ENCODE assay signal across 15 cellular contexts in genomic region chr12:9319044-9319841, GRCh38.
DNase-seq lines count a peak whose midpoint lies in the region; ATAC-seq and TF ChIP-seq lines count a peak whose summit lies in the region.
"Had no signal": no experiment of that assay in that cellular context is flagged by ENCODE, and none has a peak within 500 bp of the region (broad histone marks: within the 10 kb centered on the region; RNA-seq: fewer than 3 reads in every experiment).

No MANE protein-coding gene starts in this region.

- H3K9me3 Mint-ChIP-seq in activated CD4-positive, alpha-beta T cell treated with anti-CD3 and anti-CD28 coated beads for 36 hours (ENCODE audit: low read depth): no peaks in the 10 kb centered on the region
- H3K9me3 Mint-ChIP-seq: immature natural killer cell, natural killer cell had no signal

- no peak overlapping the region for H3K4me3 Mint-ChIP-seq in activated CD4-positive, alpha-beta T cell treated with anti-CD3 and anti-CD28 coated beads for 36 hours
- H3K4me3 Mint-ChIP-seq: immature natural killer cell, natural killer cell had no signal

- no peaks in the 10 kb centered on the region for H3K9me3 ChIP-seq in upper lobe of right lung
- H3K9me3 ChIP-seq: SJSA1 had no signal

- H3K4me3 ChIP-seq in brain microvascular endothelial cell (ENCODE audit: low read depth, low read length) (no peak overlapping the region), retinal pigment epithelial cell (ENCODE audit: low read length) (no peak overlapping the region), upper lobe of right lung (no peak overlapping the region)
- H3K4me3 ChIP-seq: SJSA1 had no signal

- DNase-seq in activated CD4-positive, alpha-beta T cell treated with anti-CD3 and anti-CD28 coated beads for 36 hours: no peak
- no peak for DNase-seq in activated CD4-positive, alpha-beta T cell treated with anti-CD3 and anti-CD28 coated beads, Interleukin-2, amount 50 U/mL, for 1 hour
- no peak for DNase-seq in brain microvascular endothelial cell
- no peak for DNase-seq in retinal pigment epithelial cell (ENCODE audit: low read depth)
- DNase-seq in upper lobe of right lung: no peak
- no peak for DNase-seq in cerebellar cortex (ENCODE audit: low spot score)
- DNase-seq: activated CD4-positive, alpha-beta T cell treated with anti-CD3 and anti-CD28 coated beads, Interleukin-2, amount 50 U/mL, for 48 hours; HCEC 1CT; immature natural killer cell; natural killer cell; NCI-H510A; stimulated activated CD8-positive, alpha-beta memory T cell treated with anti-CD3 and anti-CD28 coated beads, Interleukin-4, amount 100 ng/mL, for 48 hours had no signal

- intact Hi-C loops in activated CD4-positive, alpha-beta T cell treated with anti-CD3 and anti-CD28 coated beads for 36 hours (cut with DNase I, micrococcal nuclease): loop anchor here in 1 of 2 experiments (2.0 to 5.0 kb wide), 2 partner anchors 93 to 254 kb away; no protein-coding TSS in a partner anchor
- intact Hi-C loops in upper lobe of right lung (cut with DNase I): no loop called here

- TF ChIP-seq CTCF in brain microvascular endothelial cell (IDR thresholded peaks at IDR 0.05; ENCODE audit: low read depth, low read length, missing control alignments): peak; percentile 59
- peak; percentile 33 for TF ChIP-seq CTCF in retinal pigment epithelial cell (conservative IDR thresholded peaks at IDR 0.05; ENCODE audit: low read depth, low read length)
- no peak for TF ChIP-seq CTCF in upper lobe of right lung (IDR thresholded peaks at IDR 0.05)

- H3K27ac Mint-ChIP-seq in activated CD4-positive, alpha-beta T cell treated with anti-CD3 and anti-CD28 coated beads for 36 hours: no peak overlapping the region
- H3K27ac Mint-ChIP-seq: natural killer cell had no signal

- H3K36me3 Mint-ChIP-seq in activated CD4-positive, alpha-beta T cell treated with anti-CD3 and anti-CD28 coated beads for 36 hours (ENCODE audit: low read depth): no peaks in the 10 kb centered on the region
- H3K36me3 Mint-ChIP-seq: immature natural killer cell, natural killer cell had no signal

- no peaks in the 10 kb centered on the region for H3K36me3 ChIP-seq in brain microvascular endothelial cell (replicated peaks)
- no peaks in the 10 kb centered on the region for H3K36me3 ChIP-seq in upper lobe of right lung
- H3K36me3 ChIP-seq: SJSA1 had no signal

- CTCF ChIA-PET in activated CD4-positive, alpha-beta T cell treated with anti-CD3 and anti-CD28 coated beads for 36 hours (lab: Charles Lee): interaction anchor here (0.6 to 0.7 kb wide), 3 partner anchors 208 to 271 kb away, joined by 3 read pairs; no protein-coding TSS in a partner anchor

- peak; percentile 55 for ATAC-seq in activated CD4-positive, alpha-beta T cell treated with anti-CD3 and anti-CD28 coated beads for 36 hours
- peak; percentile 50 for ATAC-seq in HG02852 (IDR thresholded peaks at IDR 0.05; ENCODE audit: unreplicated experiment)
- ATAC-seq in upper lobe of right lung: no peak
- no peak for ATAC-seq in HG02798 (IDR thresholded peaks at IDR 0.05; ENCODE audit: poor library complexity, unreplicated experiment)
- ATAC-seq: natural killer cell had no signal

- H3K4me1 ChIP-seq in upper lobe of right lung: no peaks in the 10 kb centered on the region
- H3K4me1 ChIP-seq: SJSA1 had no signal

- no peaks in the 10 kb centered on the region for H3K27me3 Mint-ChIP-seq in activated CD4-positive, alpha-beta T cell treated with anti-CD3 and anti-CD28 coated beads for 36 hours

- H3K4me1 Mint-ChIP-seq in activated CD4-positive, alpha-beta T cell treated with anti-CD3 and anti-CD28 coated beads for 36 hours: no peaks in the 10 kb centered on the region
- H3K4me1 Mint-ChIP-seq: immature natural killer cell had no signal

- POLR2A ChIA-PET in activated CD4-positive, alpha-beta T cell treated with anti-CD3 and anti-CD28 coated beads for 36 hours (lab: Charles Lee): no interaction called here

- no peaks in the 10 kb centered on the region for H3K27me3 ChIP-seq in brain microvascular endothelial cell (replicated peaks)
- no peaks in the 10 kb centered on the region for H3K27me3 ChIP-seq in upper lobe of right lung
- H3K27me3 ChIP-seq: SJSA1 had no signal

- in situ Hi-C loops in brain microvascular endothelial cell (cut with HindIII; ENCODE audit: low pct_ligation_motif_present, low sequenced_read_pairs): no loop called here

- H3K27ac ChIP-seq in brain microvascular endothelial cell: no peak overlapping the region
- no peak overlapping the region for H3K27ac ChIP-seq in upper lobe of right lung
- H3K27ac ChIP-seq: SJSA1 had no signal

Comparison
In these comparisons a context has a peak if more than half of its experiments do, and no peak if none do; other contexts are left out.
1. ATAC-seq: peak in activated CD4-positive, alpha-beta T cell treated with anti-CD3 and anti-CD28 coated beads for 36 hours (single experiment) and HG02852 (single experiment); none in upper lobe of right lung (single experiment) and HG02798 (single experiment).